22 cellular contexts compared by ENCODE assay signal in genomic region chr6:142118926-142119325, GRCh38. TPM values are rescaled to one million over a fixed set of nuclear protein-coding genes. Genes with fewer than 3 reads are reported as not detected.
"Had no signal": no experiment of that assay in that cellular context is flagged by ENCODE, and none has a peak within 500 bp of the region (broad histone marks: within the 10 kb centered on the region; RNA-seq: fewer than 3 reads in every experiment).

No MANE protein-coding gene starts in this region.

- H3K4me1 Mint-ChIP-seq: activated CD4-positive, alpha-beta T cell treated with anti-CD3 and anti-CD28 coated beads, Interleukin-2, amount 10 ng/mL, durations not matched to agents 24 days and 14 days; stimulated activated memory B cell treated with anti-CD40 and anti-IgM and Interleukin-4, amounts not matched to agents 10 μg/mL and 1 μg/mL and 100 μg/mL, for 72 hours had no signal

- H3K27ac Mint-ChIP-seq: activated CD4-positive, alpha-beta T cell treated with anti-CD3 and anti-CD28 coated beads, Interleukin-2, amount 10 ng/mL, durations not matched to agents 24 days and 14 days; activated CD8-positive, alpha-beta T cell treated with anti-CD3 and anti-CD28 coated beads, Interleukin-2, amount 10 ng/mL, durations not matched to agents 7 days and 5 days; activated naive CD4-positive, alpha-beta T cell treated with anti-CD3 and anti-CD28 coated beads, Interleukin-2, amount 50 U/mL, for 72 hours; naive thymus-derived CD4-positive, alpha-beta T cell; stimulated activated memory B cell treated with anti-CD40 and anti-IgM and Interleukin-4, amounts not matched to agents 10 μg/mL and 1 μg/mL and 100 μg/mL, for 72 hours had no signal

- H2AFZ ChIP-seq: parathyroid adenoma had no signal

- H3K79me2 ChIP-seq: parathyroid adenoma had no signal

- H3K36me3 ChIP-seq: left ventricle myocardium inferior, sigmoid colon, tibial artery had no signal

- H3K27me3 ChIP-seq: sigmoid colon, tibial artery had no signal

- ATAC-seq: activated CD8-positive, alpha-beta T cell treated with anti-CD3 and anti-CD28 coated beads, Interleukin-2, amount 10 ng/mL, durations not matched to agents 7 days and 5 days; activated naive CD4-positive, alpha-beta T cell treated with anti-CD3 and anti-CD28 coated beads, Interleukin-2, amount 50 U/mL, for 72 hours; mucosa of descending colon; naive thymus-derived CD4-positive, alpha-beta T cell; stimulated activated memory B cell treated with anti-CD40 and anti-IgM and Interleukin-4, amounts not matched to agents 10 μg/mL and 1 μg/mL and 100 μg/mL, for 72 hours had no signal

- H3K4me3 Mint-ChIP-seq: activated CD4-positive, alpha-beta T cell treated with anti-CD3 and anti-CD28 coated beads, Interleukin-2, amount 10 ng/mL, durations not matched to agents 24 days and 14 days; activated CD8-positive, alpha-beta T cell treated with anti-CD3 and anti-CD28 coated beads, Interleukin-2, amount 10 ng/mL, durations not matched to agents 7 days and 5 days; activated T-cell treated with anti-CD3 and anti-CD28 coated beads, Interleukin-2, amount 50 U/mL, for 72 hours; naive thymus-derived CD4-positive, alpha-beta T cell; stimulated activated memory B cell treated with anti-CD40 and anti-IgM and Interleukin-4, amounts not matched to agents 10 μg/mL and 1 μg/mL and 100 μg/mL, for 72 hours had no signal

- H3K27ac ChIP-seq: coronary artery, left ventricle myocardium inferior, parathyroid adenoma, sigmoid colon, tibial artery had no signal

- H3K4me1 ChIP-seq: left ventricle myocardium inferior, parathyroid adenoma, sigmoid colon, tibial artery had no signal

- DNase-seq: activated CD4-positive, alpha-beta T cell treated with anti-CD3 and anti-CD28 coated beads, Interleukin-2, amount 10 ng/mL, durations not matched to agents 24 days and 14 days; activated CD4-positive, CD25-positive, alpha-beta regulatory T cell; activated CD8-positive, alpha-beta memory T cell treated with anti-CD3 and anti-CD28 coated beads, Interleukin-2, amount 50 U/mL, for 4 hours; activated CD8-positive, alpha-beta T cell treated with anti-CD3 and anti-CD28 coated beads, Interleukin-2, amount 10 ng/mL, durations not matched to agents 7 days and 5 days; activated gamma-delta T cell; activated T-cell treated with anti-CD3 and anti-CD28 coated beads, Interleukin-2, amount 50 U/mL, for 72 hours; central memory CD4-positive, alpha-beta T cell; effector CD8-positive, alpha-beta T cell; kidney; left ventricle myocardium inferior; mucosa of descending colon; naive thymus-derived CD4-positive, alpha-beta T cell; sigmoid colon; stimulated activated CD4-positive, alpha-beta T cell treated with anti-CD3 and anti-CD28 coated beads, Interleukin-12 subunit alpha, Interleukin-12 subunit beta, amount 100 ng/mL, for 4 hours; stimulated activated CD4-positive, alpha-beta T cell treated with anti-CD3 and anti-CD28 coated beads, Interleukin-2, amount 100 ng/mL, for 24 hours; T-helper 2 cell; tibial artery had no signal

- H3K36me3 Mint-ChIP-seq: activated naive CD4-positive, alpha-beta T cell treated with anti-CD3 and anti-CD28 coated beads, Interleukin-2, amount 50 U/mL, for 72 hours; naive thymus-derived CD4-positive, alpha-beta T cell; stimulated activated memory B cell treated with anti-CD40 and anti-IgM and Interleukin-4, amounts not matched to agents 10 μg/mL and 1 μg/mL and 100 μg/mL, for 72 hours had no signal

- H3K9me3 Mint-ChIP-seq: activated CD4-positive, alpha-beta T cell treated with anti-CD3 and anti-CD28 coated beads, Interleukin-2, amount 10 ng/mL, durations not matched to agents 24 days and 14 days; activated naive CD4-positive, alpha-beta T cell treated with anti-CD3 and anti-CD28 coated beads, Interleukin-2, amount 50 U/mL, for 72 hours; activated T-cell treated with anti-CD3 and anti-CD28 coated beads, Interleukin-2, amount 50 U/mL, for 72 hours; naive thymus-derived CD4-positive, alpha-beta T cell; stimulated activated memory B cell treated with anti-CD40 and anti-IgM and Interleukin-4, amounts not matched to agents 10 μg/mL and 1 μg/mL and 100 μg/mL, for 72 hours had no signal

- H3K4me3 ChIP-seq: coronary artery, left ventricle myocardium inferior, mucosa of descending colon, sigmoid colon, tibial artery had no signal

RNA-seq across cellular contexts. Expression of gene GJE1, which starts 13.8 kb away (rescaled TPM):
- total RNA-seq: activated CD4-positive, alpha-beta T cell treated with anti-CD3 and anti-CD28 coated beads, Interleukin-2, amount 10 ng/mL, durations not matched to agents 24 days and 14 days; activated CD8-positive, alpha-beta T cell treated with anti-CD3 and anti-CD28 coated beads, Interleukin-2, amount 10 ng/mL, durations not matched to agents 7 days and 5 days; activated naive CD4-positive, alpha-beta T cell treated with anti-CD3 and anti-CD28 coated beads, Interleukin-2, amount 50 U/mL, for 72 hours; activated T-cell treated with anti-CD3 and anti-CD28 coated beads, Interleukin-2, amount 50 U/mL, for 72 hours; fibroblast of lung; kidney; left ventricle myocardium inferior; mucosa of descending colon; naive thymus-derived CD4-positive, alpha-beta T cell; sigmoid colon had no signal
- polyA plus RNA-seq: fibroblast of lung; naive thymus-derived CD4-positive, alpha-beta T cell; sigmoid colon had no signal

RNA-seq across cellular contexts. Expression of gene NMBR, which starts 28.0 kb away (rescaled TPM):
- total RNA-seq: activated CD4-positive, alpha-beta T cell treated with anti-CD3 and anti-CD28 coated beads, Interleukin-2, amount 10 ng/mL, durations not matched to agents 24 days and 14 days; activated CD8-positive, alpha-beta T cell treated with anti-CD3 and anti-CD28 coated beads, Interleukin-2, amount 10 ng/mL, durations not matched to agents 7 days and 5 days; activated naive CD4-positive, alpha-beta T cell treated with anti-CD3 and anti-CD28 coated beads, Interleukin-2, amount 50 U/mL, for 72 hours; activated T-cell treated with anti-CD3 and anti-CD28 coated beads, Interleukin-2, amount 50 U/mL, for 72 hours; fibroblast of lung; kidney; left ventricle myocardium inferior; mucosa of descending colon; naive thymus-derived CD4-positive, alpha-beta T cell; sigmoid colon had no signal
- polyA plus RNA-seq: naive thymus-derived CD4-positive, alpha-beta T cell; sigmoid colon had no signal
